8 cellular contexts compared by ENCODE assay signal in genomic region chr2:216023055-216023648, GRCh38.
DNase-seq lines count a peak whose midpoint lies in the region; ATAC-seq lines count a peak whose summit lies in the region.

No MANE protein-coding gene starts in this region.

- ATAC-seq in GM21390 (IDR thresholded peaks at IDR 0.05; ENCODE audit: unreplicated experiment) (peak; percentile 87), HG03521 (IDR thresholded peaks at IDR 0.05; ENCODE audit: unreplicated experiment) (peak; percentile 80)
- ATAC-seq in stimulated activated memory B cell treated with anti-CD40 and anti-IgM and Interleukin-4, amounts not matched to agents 10 μg/mL and 1 μg/mL and 100 μg/mL, for 72 hours = peak; percentile 57

- H3K4me3 Mint-ChIP-seq in stimulated activated memory B cell treated with anti-CD40 and anti-IgM and Interleukin-4, amounts not matched to agents 10 μg/mL and 1 μg/mL and 100 μg/mL, for 72 hours = no peak overlapping the region

- peak; percentile 28 to 49 for DNase-seq in NCI-H2081 (lab: John Stamatoyannopoulos, UW)
- no peak for DNase-seq in NCI-H2081 treated with DMSO at 0.1 percent for 48 hours (lab: John Stamatoyannopoulos, UW)
- DNase-seq in RKO (ENCODE audit: low spot score) = peak; percentile 73
- DNase-seq in amniotic epithelial cell (ENCODE audit: low read depth) = peak; percentile 46
- DNase-seq in iris pigment epithelial cell (ENCODE audit: low read depth) = peak; percentile 56

- no peaks in the 10 kb centered on the region for H3K27me3 Mint-ChIP-seq in stimulated activated memory B cell treated with anti-CD40 and anti-IgM and Interleukin-4, amounts not matched to agents 10 μg/mL and 1 μg/mL and 100 μg/mL, for 72 hours

- no peaks in the 10 kb centered on the region for H3K36me3 Mint-ChIP-seq in stimulated activated memory B cell treated with anti-CD40 and anti-IgM and Interleukin-4, amounts not matched to agents 10 μg/mL and 1 μg/mL and 100 μg/mL, for 72 hours

- H3K27ac Mint-ChIP-seq in stimulated activated memory B cell treated with anti-CD40 and anti-IgM and Interleukin-4, amounts not matched to agents 10 μg/mL and 1 μg/mL and 100 μg/mL, for 72 hours = no peak overlapping the region

- peaks cover 6% of the 10 kb centered on the region for H3K4me1 Mint-ChIP-seq in stimulated activated memory B cell treated with anti-CD40 and anti-IgM and Interleukin-4, amounts not matched to agents 10 μg/mL and 1 μg/mL and 100 μg/mL, for 72 hours

- no peaks in the 10 kb centered on the region for H3K9me3 Mint-ChIP-seq in stimulated activated memory B cell treated with anti-CD40 and anti-IgM and Interleukin-4, amounts not matched to agents 10 μg/mL and 1 μg/mL and 100 μg/mL, for 72 hours
